9 cellular contexts compared by ENCODE assay signal in genomic region chr1:94863919-94864318, GRCh38. TPM values are rescaled to one million over a fixed set of nuclear protein-coding genes. Genes with fewer than 3 reads are reported as not detected.
A peak's percentile ranks its signal among the peaks of the same experiment; 100 is the strongest.
DNase-seq lines count a peak whose midpoint lies in the region; ATAC-seq and TF ChIP-seq lines count a peak whose summit lies in the region.
"Had no signal": no experiment of that assay in that cellular context is flagged by ENCODE, and none has a peak within 500 bp of the region (broad histone marks: within the 10 kb centered on the region; RNA-seq: fewer than 3 reads in every experiment).

No MANE protein-coding gene starts in this region.

- H3K4me3 ChIP-seq in muscle layer of colon (ENCODE audit: low read depth in 1 of 2, low read length in 2 of 2): peak overlapping the region in 1 of 2 donors; percentile 14

- peak; percentile 82 for DNase-seq in A172 (ENCODE audit: low spot score)
- DNase-seq in NCI-H446 treated with DMSO at 0.1 percent for 48 hours (lab: John Stamatoyannopoulos, UW): peak; percentile 51
- DNase-seq in GM10248 (ENCODE audit: extremely low spot score): no peak
- no peak for DNase-seq in NCI-H1436 (lab: John Stamatoyannopoulos, UW)
- no peak for DNase-seq in activated CD4-positive, alpha-beta T cell treated with anti-CD3 and anti-CD28 coated beads, Interleukin-2, amount 50 U/mL, for 4 hours
- DNase-seq: AML-193 had no signal

- H3K4me1 ChIP-seq in muscle layer of colon (ENCODE audit: insufficient read depth, low read length): peaks cover 50% of the 10 kb centered on the region

- POLR2A ChIA-PET in GM10248 (lab: Yijun Ruan, JAX): no interaction called here

- no peaks in the 10 kb centered on the region for H3K27me3 ChIP-seq in muscle layer of colon (ENCODE audit: control insufficient read depth in 1 of 2, insufficient read depth in 2 of 2, low read length in 2 of 2)

- H3K36me3 ChIP-seq in muscle layer of colon (ENCODE audit: insufficient read depth, low read length): no peaks in the 10 kb centered on the region

- H3K9me3 ChIP-seq in muscle layer of colon (ENCODE audit: low read length): no peaks in the 10 kb centered on the region

- CTCF ChIA-PET in GM10248 (lab: Yijun Ruan, JAX): interaction anchor here (1.1 to 5.6 kb wide), 5 partner anchors 10 to 221 kb away, joined by 3 to 50 read pairs (median 13); no protein-coding TSS in a partner anchor

- peak overlapping the region; percentile 16 for H3K9ac ChIP-seq in muscle layer of colon (ENCODE audit: low read length)

- peak; percentile 90 for ATAC-seq in esophagus mucosa
- no peak for ATAC-seq in HG02870 (IDR thresholded peaks at IDR 0.05; ENCODE audit: unreplicated experiment)

- TF ChIP-seq CTCF in GM10248 (IDR thresholded peaks at IDR 0.05; ENCODE audit: control extremely low read depth, extremely low read depth, low read depth, missing control alignments): no peak

- peak overlapping the region; percentile 92 for H3K27ac ChIP-seq in muscle layer of colon (ENCODE audit: low read depth, low read length)

RNA-seq across cellular contexts. Expression of gene SLC44A3, which starts 43.8 kb away (rescaled TPM):
- 0.10 TPM in 1 of 2 replicates, not detected in the other for total RNA-seq in A172 (2014; rRNA removed; shearing (Covaris generic))
- total RNA-seq in esophagus mucosa: 10.1 TPM

Comparison
In these comparisons a context has a peak if more than half of its experiments do, and no peak if none do; other contexts are left out.
1. DNase-seq: peak in A172 (single experiment) and NCI-H446 treated with DMSO at 0.1 percent for 48 hours (single experiment); none in GM10248 (single experiment), NCI-H1436 (single experiment) and activated CD4-positive, alpha-beta T cell treated with anti-CD3 and anti-CD28 coated beads, Interleukin-2, amount 50 U/mL, for 4 hours (0 of 2).
2. RNA of gene SLC44A3, which starts 43.8 kb away (total RNA-seq): 10.1 TPM in esophagus mucosa (single experiment); 0.10 TPM in A172; every median in the first group is over 10 times any median in the second.